Comparison of ENCODE assay signal across 17 cellular contexts in the genomic region with DNA sequence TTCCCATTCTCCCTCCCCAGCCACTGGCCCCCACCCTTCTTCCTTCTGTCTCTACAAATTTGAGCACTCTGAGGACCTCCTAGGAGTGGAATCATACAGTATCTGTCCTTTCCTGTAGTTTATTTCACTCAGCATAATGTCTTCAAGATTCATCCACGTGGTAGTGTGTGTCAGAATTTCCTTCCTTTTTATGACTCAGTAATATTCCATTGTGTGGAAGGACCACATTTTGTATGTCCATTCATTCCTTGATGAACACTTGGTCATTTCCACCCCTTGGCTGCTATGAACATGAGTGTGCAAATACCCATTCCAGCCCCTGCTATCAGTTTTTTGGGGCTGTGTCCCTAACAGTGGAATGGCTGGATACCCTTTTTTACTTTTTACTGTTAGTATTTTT.
"Had no signal": no experiment of that assay in that cellular context is flagged by ENCODE, and none has a peak within 500 bp of the region (broad histone marks: within the 10 kb centered on the region; RNA-seq: fewer than 3 reads in every experiment).

No MANE protein-coding gene starts in this region.

- H3K27ac ChIP-seq: skin epidermis had no signal

- ATAC-seq: activated CD8-positive, alpha-beta memory T cell treated with anti-CD3 and anti-CD28 coated beads, Interleukin-2, amount 10 ng/mL, durations not matched to agents 7 days and 5 days; activated naive CD4-positive, alpha-beta T cell treated with anti-CD3 and anti-CD28 coated beads, Interleukin-2, amount 50 U/mL, for 72 hours; activated T-cell treated with anti-CD3 and anti-CD28 coated beads, Interleukin-2, amount 50 U/mL, for 4 hours; left cardiac atrium had no signal

- H3K9me3 Mint-ChIP-seq: activated CD4-positive, alpha-beta memory T cell treated with anti-CD3 and anti-CD28 coated beads for 36 hours; activated naive CD4-positive, alpha-beta T cell treated with anti-CD3 and anti-CD28 coated beads, Interleukin-2, amount 50 U/mL, for 72 hours; activated T-cell treated with anti-CD3 and anti-CD28 coated beads, Interleukin-2, amount 50 U/mL, for 4 hours; stimulated activated naive CD8-positive, alpha-beta T cell treated with anti-CD3 and anti-CD28 coated beads, Interleukin-15, Interleukin-2, amounts not matched to agents 100 ng/mL and 50 ng/mL, for 24 hours; type B pancreatic cell had no signal

- DNase-seq: activated CD4-positive, alpha-beta memory T cell treated with anti-CD3 and anti-CD28 coated beads for 36 hours; activated CD4-positive, alpha-beta T cell treated with anti-CD3 and anti-CD28 coated beads for 1 hour; activated CD8-positive, alpha-beta memory T cell treated with anti-CD3 and anti-CD28 coated beads, Interleukin-2, amount 10 ng/mL, durations not matched to agents 7 days and 5 days; activated T-cell treated with anti-CD3 and anti-CD28 coated beads, Interleukin-2, amount 50 U/mL, for 4 hours; amniotic stem cell; effector CD4-positive, alpha-beta T cell; foreskin melanocyte; head of caudate nucleus; left cardiac atrium; stimulated activated CD4-positive, alpha-beta T cell treated with anti-CD3 and anti-CD28 coated beads, Interleukin-4, amount 100 ng/mL, for 24 hours; T-helper 1 cell; T1000 had no signal

- H3K36me3 Mint-ChIP-seq: activated CD4-positive, alpha-beta memory T cell treated with anti-CD3 and anti-CD28 coated beads for 36 hours; activated naive CD4-positive, alpha-beta T cell treated with anti-CD3 and anti-CD28 coated beads, Interleukin-2, amount 50 U/mL, for 72 hours; type B pancreatic cell had no signal

- H3K4me3 ChIP-seq: coronary artery, skin epidermis had no signal

- H3K4me3 Mint-ChIP-seq: activated CD4-positive, alpha-beta memory T cell treated with anti-CD3 and anti-CD28 coated beads for 36 hours; activated CD8-positive, alpha-beta memory T cell treated with anti-CD3 and anti-CD28 coated beads, Interleukin-2, amount 10 ng/mL, durations not matched to agents 7 days and 5 days; activated T-cell treated with anti-CD3 and anti-CD28 coated beads, Interleukin-2, amount 50 U/mL, for 4 hours; stimulated activated naive CD8-positive, alpha-beta T cell treated with anti-CD3 and anti-CD28 coated beads, Interleukin-15, Interleukin-2, amounts not matched to agents 100 ng/mL and 50 ng/mL, for 24 hours; type B pancreatic cell had no signal

- H3K27ac Mint-ChIP-seq: activated CD4-positive, alpha-beta memory T cell treated with anti-CD3 and anti-CD28 coated beads for 36 hours; activated CD8-positive, alpha-beta memory T cell treated with anti-CD3 and anti-CD28 coated beads, Interleukin-2, amount 10 ng/mL, durations not matched to agents 7 days and 5 days; activated naive CD4-positive, alpha-beta T cell treated with anti-CD3 and anti-CD28 coated beads, Interleukin-2, amount 50 U/mL, for 72 hours; stimulated activated naive CD8-positive, alpha-beta T cell treated with anti-CD3 and anti-CD28 coated beads, Interleukin-15, Interleukin-2, amounts not matched to agents 100 ng/mL and 50 ng/mL, for 24 hours; type B pancreatic cell had no signal
